16 cellular contexts compared by ENCODE assay signal in genomic region chr2:148416248-148416647, GRCh38.
"Had no signal": no experiment of that assay in that cellular context is flagged by ENCODE, and none has a peak within 500 bp of the region (broad histone marks: within the 10 kb centered on the region; RNA-seq: fewer than 3 reads in every experiment).

No MANE protein-coding gene starts in this region.

- H3K4me2 ChIP-seq: smooth muscle cell had no signal

- H3K27ac ChIP-seq: dorsolateral prefrontal cortex, neutrophil, pancreas, stomach, thyroid gland, vagina had no signal

- H3K4me1 ChIP-seq: pancreas, thyroid gland, vagina had no signal

- H3K9me3 ChIP-seq: neutrophil, pancreas, thyroid gland had no signal

- DNase-seq: dorsolateral prefrontal cortex; effector CD4-positive, alpha-beta T cell; natural killer cell; pancreas; stimulated activated CD4-positive, alpha-beta T cell treated with anti-CD3 and anti-CD28 coated beads, Interleukin-2, amount 100 ng/mL, for 24 hours; stimulated activated CD4-positive, alpha-beta T cell treated with anti-CD3 and anti-CD28 coated beads, Interleukin-4, amount 100 ng/mL, for 24 hours; stimulated activated naive CD4-positive, alpha-beta T cell treated with Interleukin-2 at 50 U/mL for 16 hours; stomach; thyroid gland; trophoblast cell had no signal

- H3K36me3 ChIP-seq: neutrophil, pancreas, stomach, thyroid gland, vagina had no signal

- H3K4me3 ChIP-seq: dorsolateral prefrontal cortex, lung, pancreas, smooth muscle cell, stomach, thyroid gland, vagina had no signal

- ATAC-seq: natural killer cell; pancreas; sciatic nerve; stimulated activated effector memory CD8-positive, alpha-beta T cell treated with anti-CD3 and anti-CD28 coated beads, Interleukin-12 subunit alpha, Interleukin-12 subunit beta, amount 100 ng/mL, for 72 hours had no signal

- H3K27me3 ChIP-seq: dorsolateral prefrontal cortex, neutrophil, pancreas, stomach, thyroid gland, vagina had no signal
